In the genomic region with DNA sequence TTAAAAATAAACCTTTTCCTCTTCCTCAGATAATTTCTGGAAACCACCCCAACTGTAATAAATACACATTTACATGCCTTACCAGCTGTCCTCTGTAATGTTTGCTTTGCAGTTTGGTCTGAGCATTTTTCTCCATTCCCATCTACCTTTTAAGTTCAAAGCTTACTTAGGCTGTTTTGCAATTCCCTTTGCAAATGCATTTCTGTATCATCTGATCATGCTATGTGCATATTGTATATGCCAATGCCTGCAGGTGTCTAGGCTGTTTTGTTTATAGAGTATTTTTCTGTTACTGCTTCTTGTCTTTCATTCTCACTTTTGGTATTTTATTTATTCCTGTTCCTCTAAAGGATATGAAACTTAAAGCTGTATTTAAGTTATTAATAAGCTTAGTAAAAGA, we compare ENCODE assay signal across 14 cellular contexts.
DNase-seq lines count a peak whose midpoint lies in the region; ATAC-seq and TF ChIP-seq lines count a peak whose summit lies in the region.
"Had no signal": no experiment of that assay in that cellular context is flagged by ENCODE, and none has a peak within 500 bp of the region (broad histone marks: within the 10 kb centered on the region; RNA-seq: fewer than 3 reads in every experiment).

No MANE protein-coding gene starts in this region.

- DNase-seq in endothelial cell (ENCODE audit: low spot score), result no peak
- no peak for DNase-seq in stimulated activated CD4-positive, alpha-beta T cell treated with anti-CD3 and anti-CD28 coated beads, Interleukin-2, amount 100 ng/mL, for 48 hours
- no peak for DNase-seq in MV-4-11 (lab: John Stamatoyannopoulos, UW)
- no peak for DNase-seq in DMS153 treated with DMSO at 0.1 percent for 48 hours (lab: John Stamatoyannopoulos, UW; ENCODE audit: unreplicated experiment)
- no peak for DNase-seq in omental fat pad (ENCODE audit: low spot score)
- DNase-seq: activated CD4-positive, alpha-beta T cell treated with anti-CD3 and anti-CD28 coated beads for 48 hours; activated naive CD4-positive, alpha-beta T cell treated with anti-CD3 and anti-CD28 coated beads, Interleukin-2, amount 10 ng/mL, durations not matched to agents 7 days and 5 days; AML-193; GOT3; left ventricle myocardium inferior; upper lobe of left lung had no signal

- peaks cover 7% of the 10 kb centered on the region for H3K4me1 Mint-ChIP-seq in endothelial cell (ENCODE audit: unreplicated experiment)

- H3K27ac Mint-ChIP-seq in endothelial cell (ENCODE audit: unreplicated experiment), result peak overlapping the region; percentile 14
- H3K27ac Mint-ChIP-seq: activated naive CD4-positive, alpha-beta T cell treated with anti-CD3 and anti-CD28 coated beads, Interleukin-2, amount 10 ng/mL, durations not matched to agents 7 days and 5 days had no signal

- ATAC-seq in GM18517 (IDR thresholded peaks at IDR 0.05; ENCODE audit: unreplicated experiment) (peak; percentile 74), GM21526 (IDR thresholded peaks at IDR 0.05; ENCODE audit: low FRiP score, unreplicated experiment) (peak; percentile 43), HG03139 (IDR thresholded peaks at IDR 0.05; ENCODE audit: unreplicated experiment) (peak; percentile 50), omental fat pad (ENCODE audit: low FRiP score) (no peak)

- H3K27me3 Mint-ChIP-seq in endothelial cell (ENCODE audit: unreplicated experiment), result peaks cover 5% of the 10 kb centered on the region
- H3K27me3 Mint-ChIP-seq: activated naive CD4-positive, alpha-beta T cell treated with anti-CD3 and anti-CD28 coated beads, Interleukin-2, amount 10 ng/mL, durations not matched to agents 7 days and 5 days had no signal

- H3K36me3 Mint-ChIP-seq in endothelial cell (ENCODE audit: low read depth, unreplicated experiment), result no peaks in the 10 kb centered on the region
- H3K36me3 Mint-ChIP-seq: activated naive CD4-positive, alpha-beta T cell treated with anti-CD3 and anti-CD28 coated beads, Interleukin-2, amount 10 ng/mL, durations not matched to agents 7 days and 5 days had no signal

- no peaks in the 10 kb centered on the region for H3K9me3 Mint-ChIP-seq in endothelial cell (ENCODE audit: unreplicated experiment)
- H3K9me3 Mint-ChIP-seq: activated naive CD4-positive, alpha-beta T cell treated with anti-CD3 and anti-CD28 coated beads, Interleukin-2, amount 10 ng/mL, durations not matched to agents 7 days and 5 days had no signal

- H3K4me3 Mint-ChIP-seq in endothelial cell (ENCODE audit: unreplicated experiment), result no peak overlapping the region
- H3K4me3 Mint-ChIP-seq: activated naive CD4-positive, alpha-beta T cell treated with anti-CD3 and anti-CD28 coated beads, Interleukin-2, amount 10 ng/mL, durations not matched to agents 7 days and 5 days had no signal

- TF ChIP-seq CTCF in endothelial cell (IDR thresholded peaks at IDR 0.05; ENCODE audit: unreplicated experiment), result no peak
- TF ChIP-seq CTCF in omental fat pad (IDR thresholded peaks at IDR 0.05), result no peak
